1 cellular context compared by ENCODE assay signal in the genomic region with DNA sequence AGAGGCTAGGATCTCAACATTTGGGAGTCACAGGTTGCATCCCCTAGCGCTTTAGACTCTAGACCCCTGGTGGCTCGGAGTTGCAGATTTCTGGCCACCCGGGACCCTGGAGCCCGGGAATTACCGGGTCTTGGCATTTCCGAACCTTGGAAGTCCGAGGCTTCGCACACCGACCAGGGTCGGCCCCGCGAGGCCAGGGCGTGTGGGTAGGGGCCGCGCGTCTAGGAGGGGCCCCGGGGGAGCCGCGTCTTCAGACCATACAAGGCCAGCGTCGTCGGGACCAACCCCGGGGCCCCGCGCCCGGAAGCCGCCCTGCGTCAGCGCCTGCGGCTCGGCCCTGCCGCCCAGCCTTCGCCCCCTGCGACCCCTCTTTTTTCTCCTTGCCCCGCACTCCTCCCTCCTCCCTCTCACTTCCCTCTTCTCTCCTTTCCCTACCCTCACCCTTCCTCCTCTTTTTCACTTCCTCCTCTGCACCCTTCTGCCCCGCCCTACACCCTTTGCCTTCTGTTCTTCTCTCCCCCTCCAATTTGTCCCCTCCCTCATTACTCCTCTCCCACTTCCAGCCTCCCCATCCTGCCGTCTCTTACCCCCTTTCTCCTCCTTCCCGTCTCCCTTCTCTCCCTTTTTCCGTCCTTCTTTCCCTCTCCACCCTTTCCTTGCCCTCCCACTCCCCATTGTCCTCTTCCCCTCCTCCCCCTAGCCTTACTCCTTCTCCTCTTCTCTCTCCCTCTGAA.
TF ChIP-seq lines count a peak whose summit lies in the region.

No MANE protein-coding gene starts in this region.

TF ChIP-seq in K562, 482 proteins besides CTCF, POLR2A, EP300 and RAD21 (continued from another document):
- TF ChIP-seq, protein P1, sequence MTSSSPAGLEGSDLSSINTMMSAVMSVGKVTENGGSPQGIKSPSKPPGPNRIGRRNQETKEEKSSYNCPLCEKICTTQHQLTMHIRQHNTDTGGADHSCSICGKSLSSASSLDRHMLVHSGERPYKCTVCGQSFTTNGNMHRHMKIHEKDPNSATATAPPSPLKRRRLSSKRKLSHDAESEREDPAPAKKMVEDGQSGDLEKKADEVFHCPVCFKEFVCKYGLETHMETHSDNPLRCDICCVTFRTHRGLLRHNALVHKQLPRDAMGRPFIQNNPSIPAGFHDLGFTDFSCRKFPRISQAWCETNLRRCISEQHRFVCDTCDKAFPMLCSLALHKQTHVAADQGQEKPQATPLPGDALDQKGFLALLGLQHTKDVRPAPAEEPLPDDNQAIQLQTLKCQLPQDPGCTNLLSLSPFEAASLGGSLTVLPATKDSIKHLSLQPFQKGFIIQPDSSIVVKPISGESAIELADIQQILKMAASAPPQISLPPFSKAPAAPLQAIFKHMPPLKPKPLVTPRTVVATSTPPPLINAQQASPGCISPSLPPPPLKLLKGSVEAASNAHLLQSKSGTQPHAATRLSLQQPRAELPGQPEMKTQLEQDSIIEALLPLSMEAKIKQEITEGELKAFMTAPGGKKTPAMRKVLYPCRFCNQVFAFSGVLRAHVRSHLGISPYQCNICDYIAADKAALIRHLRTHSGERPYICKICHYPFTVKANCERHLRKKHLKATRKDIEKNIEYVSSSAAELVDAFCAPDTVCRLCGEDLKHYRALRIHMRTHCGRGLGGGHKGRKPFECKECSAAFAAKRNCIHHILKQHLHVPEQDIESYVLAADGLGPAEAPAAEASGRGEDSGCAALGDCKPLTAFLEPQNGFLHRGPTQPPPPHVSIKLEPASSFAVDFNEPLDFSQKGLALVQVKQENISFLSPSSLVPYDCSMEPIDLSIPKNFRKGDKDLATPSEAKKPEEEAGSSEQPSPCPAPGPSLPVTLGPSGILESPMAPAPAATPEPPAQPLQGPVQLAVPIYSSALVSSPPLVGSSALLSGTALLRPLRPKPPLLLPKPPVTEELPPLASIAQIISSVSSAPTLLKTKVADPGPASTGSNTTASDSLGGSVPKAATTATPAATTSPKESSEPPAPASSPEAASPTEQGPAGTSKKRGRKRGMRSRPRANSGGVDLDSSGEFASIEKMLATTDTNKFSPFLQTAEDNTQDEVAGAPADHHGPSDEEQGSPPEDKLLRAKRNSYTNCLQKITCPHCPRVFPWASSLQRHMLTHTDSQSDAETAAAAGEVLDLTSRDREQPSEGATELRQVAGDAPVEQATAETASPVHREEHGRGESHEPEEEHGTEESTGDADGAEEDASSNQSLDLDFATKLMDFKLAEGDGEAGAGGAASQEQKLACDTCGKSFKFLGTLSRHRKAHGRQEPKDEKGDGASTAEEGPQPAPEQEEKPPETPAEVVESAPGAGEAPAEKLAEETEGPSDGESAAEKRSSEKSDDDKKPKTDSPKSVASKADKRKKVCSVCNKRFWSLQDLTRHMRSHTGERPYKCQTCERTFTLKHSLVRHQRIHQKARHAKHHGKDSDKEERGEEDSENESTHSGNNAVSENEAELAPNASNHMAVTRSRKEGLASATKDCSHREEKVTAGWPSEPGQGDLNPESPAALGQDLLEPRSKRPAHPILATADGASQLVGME (CRISPR knock-in tag; IDR thresholded peaks at IDR 0.05), result 0 out of 2 replicates have a peak, but pooled peaks have one; percentile 41
- TF ChIP-seq, protein P2, sequence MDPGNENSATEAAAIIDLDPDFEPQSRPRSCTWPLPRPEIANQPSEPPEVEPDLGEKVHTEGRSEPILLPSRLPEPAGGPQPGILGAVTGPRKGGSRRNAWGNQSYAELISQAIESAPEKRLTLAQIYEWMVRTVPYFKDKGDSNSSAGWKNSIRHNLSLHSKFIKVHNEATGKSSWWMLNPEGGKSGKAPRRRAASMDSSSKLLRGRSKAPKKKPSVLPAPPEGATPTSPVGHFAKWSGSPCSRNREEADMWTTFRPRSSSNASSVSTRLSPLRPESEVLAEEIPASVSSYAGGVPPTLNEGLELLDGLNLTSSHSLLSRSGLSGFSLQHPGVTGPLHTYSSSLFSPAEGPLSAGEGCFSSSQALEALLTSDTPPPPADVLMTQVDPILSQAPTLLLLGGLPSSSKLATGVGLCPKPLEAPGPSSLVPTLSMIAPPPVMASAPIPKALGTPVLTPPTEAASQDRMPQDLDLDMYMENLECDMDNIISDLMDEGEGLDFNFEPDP (CRISPR knock-in tag; IDR thresholded peaks at IDR 0.05), result 0 out of 2 replicates have a peak, but pooled peaks have one; percentile 41
- TF ChIP-seq, protein P3, sequence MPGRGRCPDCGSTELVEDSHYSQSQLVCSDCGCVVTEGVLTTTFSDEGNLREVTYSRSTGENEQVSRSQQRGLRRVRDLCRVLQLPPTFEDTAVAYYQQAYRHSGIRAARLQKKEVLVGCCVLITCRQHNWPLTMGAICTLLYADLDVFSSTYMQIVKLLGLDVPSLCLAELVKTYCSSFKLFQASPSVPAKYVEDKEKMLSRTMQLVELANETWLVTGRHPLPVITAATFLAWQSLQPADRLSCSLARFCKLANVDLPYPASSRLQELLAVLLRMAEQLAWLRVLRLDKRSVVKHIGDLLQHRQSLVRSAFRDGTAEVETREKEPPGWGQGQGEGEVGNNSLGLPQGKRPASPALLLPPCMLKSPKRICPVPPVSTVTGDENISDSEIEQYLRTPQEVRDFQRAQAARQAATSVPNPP (IDR thresholded peaks at IDR 0.05; ENCODE audit: borderline replicate concordance, insufficient read depth, insufficient read length), result no peak
- TF ChIP-seq CREB1 (IDR thresholded peaks at IDR 0.05), result no peak
- 0 out of 2 replicates have a peak, but pooled peaks have one; percentile 24 for TF ChIP-seq CREB1 (CRISPR knock-in tag; IDR thresholded peaks at IDR 0.05)
- peak; percentile 96 for TF ChIP-seq ZNF263 (CRISPR knock-in tag; IDR thresholded peaks at IDR 0.05; ENCODE audit: borderline replicate concordance)
- peak; percentile 26; the same call in 1 of the 2 replicates for TF ChIP-seq ZEB2 (IDR thresholded peaks at IDR 0.05)
- TF ChIP-seq POLR2AphosphoS2 (IDR thresholded peaks at IDR 0.05; ENCODE audit: low read length), result no peak
